Comparison of ENCODE assay signal across 25 cellular contexts in genomic region chr6:77181749-77182148, GRCh38.
"Had no signal": no experiment of that assay in that cellular context is flagged by ENCODE, and none has a peak within 500 bp of the region (broad histone marks: within the 10 kb centered on the region; RNA-seq: fewer than 3 reads in every experiment).

No MANE protein-coding gene starts in this region.

- H3K36me3 Mint-ChIP-seq: T-cell had no signal

- H3K27ac ChIP-seq: PC-9, Peyer's patch, SJCRH30 had no signal

- H2AFZ ChIP-seq: PC-9 had no signal

- H3K27ac Mint-ChIP-seq: T-cell had no signal

- H3K4me3 Mint-ChIP-seq: T-cell had no signal

- ATAC-seq: HepG2, Right ventricle myocardium inferior, T-cell had no signal

- H3K27me3 ChIP-seq: Peyer's patch, SJCRH30 had no signal

- H3K36me3 ChIP-seq: Peyer's patch, SJCRH30 had no signal

- H3K4me2 ChIP-seq: PC-9 had no signal

- DNase-seq: IMR-90; Kasumi-1; KG1; MV-4-11; NCI-H1048; NCI-H1105; NCI-H1417; NCI-H1436 treated with DMSO at 0.1 percent for 48 hours; NCI-H1694; NCI-H187 treated with DMSO at 0.1 percent for 48 hours; NCI-H2029 treated with DMSO at 0.1 percent for 48 hours; NCI-H2227 treated with DMSO at 0.1 percent for 48 hours; NCI-H524; NCI-H526 treated with DMSO at 0.1 percent for 48 hours; NCI-H748 treated with DMSO at 0.1 percent for 48 hours; NK-92 treated with Interleukin-12 subunit alpha and Interleukin-12 subunit beta, amount 100 ng/mL, for 24 hours; OCI-M1; PC-9; Peyer's patch; SHP77 treated with DMSO at 0.1 percent for 48 hours; SJCRH30; SW 1271; T-cell had no signal

- H3K4me3 ChIP-seq: PC-9, Peyer's patch, SJCRH30 had no signal

- H3K27me3 Mint-ChIP-seq: T-cell had no signal

- H3K9me3 ChIP-seq: Peyer's patch, SJCRH30 had no signal

- H3K4me1 ChIP-seq: Peyer's patch, SJCRH30 had no signal

- H3K4me1 Mint-ChIP-seq: T-cell had no signal
